ENCODE assay signal across 11 cellular contexts in the genomic region with DNA sequence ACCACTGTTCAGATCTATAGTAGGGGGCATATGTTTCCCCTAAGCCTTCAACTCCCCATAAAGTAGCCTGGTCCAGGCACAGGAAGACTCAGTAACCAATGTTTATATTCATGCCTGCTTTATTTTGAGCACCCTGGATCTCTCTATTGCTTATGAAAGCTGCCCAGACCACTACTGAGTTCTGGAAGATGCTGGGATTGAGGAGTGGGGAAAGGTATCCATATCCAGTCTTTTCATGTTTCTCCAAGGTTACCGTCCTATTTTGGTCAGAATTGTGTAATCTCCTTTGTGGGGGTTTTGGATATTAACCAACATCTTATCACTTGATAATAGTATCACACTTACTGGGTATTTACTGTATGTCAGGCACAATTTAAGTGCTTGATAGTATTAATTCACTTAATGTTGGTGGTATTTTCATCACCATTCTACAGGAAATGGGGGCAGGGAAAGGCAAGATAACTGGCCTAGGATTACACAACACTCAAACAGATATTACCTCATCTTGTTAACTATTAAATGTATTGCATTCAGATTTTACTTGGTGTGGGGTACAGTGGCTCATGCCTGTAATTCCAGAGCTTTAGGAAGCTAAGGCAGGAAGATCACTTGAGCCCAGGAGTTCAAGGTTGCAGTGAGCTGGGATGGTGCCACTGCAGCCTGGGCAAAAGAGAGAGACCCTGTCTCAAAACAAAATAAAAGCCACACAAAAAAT. TPM values are rescaled to one million over a fixed set of nuclear protein-coding genes. Genes with fewer than 3 reads are reported as not detected.
A peak's percentile ranks its signal among the peaks of the same experiment; 100 is the strongest.
DNase-seq lines count a peak whose midpoint lies in the region; ATAC-seq, FAIRE-seq and TF ChIP-seq lines count a peak whose summit lies in the region.
"Had no signal": no experiment of that assay in that cellular context is flagged by ENCODE, and none has a peak within 500 bp of the region (broad histone marks: within the 10 kb centered on the region; RNA-seq: fewer than 3 reads in every experiment).

No MANE protein-coding gene starts in this region.

- FAIRE-seq in A549 (lab: Jason Lieb, UNC) = peak; percentile 84
- FAIRE-seq in H54 (lab: Jason Lieb, UNC) = no peak
- FAIRE-seq: colon had no signal

- peak; percentile 8 to 37 for TF ChIP-seq RAD21 in A549 (conservative IDR thresholded peaks at IDR 0.05 in 1 of 2, IDR thresholded peaks at IDR 0.05 in 1 of 2)

- H3K4me3 ChIP-seq in A549 = no peak overlapping the region; the same call in 2 of the 3 replicates
- no peak overlapping the region for H3K4me3 ChIP-seq in lower lobe of right lung

- TF ChIP-seq CTCF in A549 (IDR thresholded peaks at IDR 0.05) (no peak), lower lobe of right lung (IDR thresholded peaks at IDR 0.05) (no peak)

- peak; percentile 99 to 100 for TF ChIP-seq EP300 in A549 (IDR thresholded peaks at IDR 0.05)

- no peaks in the 10 kb centered on the region for H3K36me3 ChIP-seq in lower lobe of right lung

- POLR2A ChIA-PET in A549 (lab: Yijun Ruan, JAX) = no interaction called here

- TF ChIP-seq POLR2A in A549 (IDR thresholded peaks at IDR 0.05; ENCODE audit: low read length) = no peak
- TF ChIP-seq POLR2A in H54 (IDR thresholded peaks at IDR 0.05; ENCODE audit: low read depth, low read length) = no peak

- peak overlapping the region; percentile 95 to 96 for H3K27ac ChIP-seq in A549
- no peak overlapping the region for H3K27ac ChIP-seq in lower lobe of right lung

- DNase-seq in A549 (ENCODE audit: low read depth in 1 of 2, low spot score in 1 of 2) (peak in 1 of 2 experiments; percentile 84), LHCN-M2 (ENCODE audit: low read depth) (peak; percentile 36), dermis microvascular lymphatic vessel endothelial cell (ENCODE audit: low read depth in 2 of 2) (peak; percentile 13 to 32), lower lobe of right lung (no peak), H54 (ENCODE audit: insufficient read length, low spot score) (no peak), D341Med (ENCODE audit: low spot score) (no peak)
- DNase-seq: activated T-cell treated with anti-CD3 and anti-CD28 coated beads for 4 hours, NCI-H187 had no signal

- no peaks in the 10 kb centered on the region for H3K9me3 ChIP-seq in A549
- no peaks in the 10 kb centered on the region for H3K9me3 ChIP-seq in lower lobe of right lung

- CTCF ChIA-PET in A549 (lab: Yijun Ruan, JAX) = interaction anchor here (3.1 to 5.5 kb wide), 2 partner anchors 15 to 27 kb away, joined by 17 to 47 read pairs; no protein-coding TSS in a partner anchor

- H3K4me1 ChIP-seq in A549 = peaks cover 85% of the 10 kb centered on the region
- peaks cover 46% of the 10 kb centered on the region for H3K4me1 ChIP-seq in lower lobe of right lung

- ATAC-seq in A549 (peak; percentile 78 to 82), lower lobe of right lung (peak; percentile 49 to 67), GM21515 (IDR thresholded peaks at IDR 0.05; ENCODE audit: unreplicated experiment) (no peak), HG03108 (IDR thresholded peaks at IDR 0.05; ENCODE audit: unreplicated experiment) (no peak)

- no peaks in the 10 kb centered on the region for H3K27me3 ChIP-seq in lower lobe of right lung (ENCODE audit: low read depth)

- H3K4me2 ChIP-seq in A549 = peak overlapping the region; percentile 75

- WGBS in A549 (ENCODE audit: missing lambda C conversion rate) = 12% methylated on average over 1 of the region's 1 CpG

- intact Hi-C loops in lower lobe of right lung (cut with DNase I) = no loop called here

TF ChIP-seq in A549, 52 proteins besides CTCF, POLR2A, EP300 and RAD21 (continues in another document):
- no peak for TF ChIP-seq ZFP36 (IDR thresholded peaks at IDR 0.05; ENCODE audit: borderline replicate concordance, partially characterized antibody)
- TF ChIP-seq TFCP2L1 (CRISPR knock-in tag; IDR thresholded peaks at IDR 0.05) = no peak
- TF ChIP-seq HEYL (CRISPR knock-in tag; IDR thresholded peaks at IDR 0.05) = no peak
- peak; percentile 29 for TF ChIP-seq MAFK (IDR thresholded peaks at IDR 0.05; ENCODE audit: partially characterized antibody)
- TF ChIP-seq ZC3H11A (IDR thresholded peaks at IDR 0.05) = no peak
- TF ChIP-seq NR3C1 (IDR thresholded peaks at IDR 0.05) = no peak
- TF ChIP-seq, protein P1, sequence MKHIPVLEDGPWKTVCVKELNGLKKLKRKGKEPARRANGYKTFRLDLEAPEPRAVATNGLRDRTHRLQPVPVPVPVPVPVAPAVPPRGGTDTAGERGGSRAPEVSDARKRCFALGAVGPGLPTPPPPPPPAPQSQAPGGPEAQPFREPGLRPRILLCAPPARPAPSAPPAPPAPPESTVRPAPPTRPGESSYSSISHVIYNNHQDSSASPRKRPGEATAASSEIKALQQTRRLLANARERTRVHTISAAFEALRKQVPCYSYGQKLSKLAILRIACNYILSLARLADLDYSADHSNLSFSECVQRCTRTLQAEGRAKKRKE (CRISPR knock-in tag; IDR thresholded peaks at IDR 0.05; ENCODE audit: low read depth) = no peak
- TF ChIP-seq NPAS2 (CRISPR knock-in tag; IDR thresholded peaks at IDR 0.05; ENCODE audit: borderline replicate concordance) = no peak
- TF ChIP-seq POLR2AphosphoS2 (conservative IDR thresholded peaks at IDR 0.05; ENCODE audit: low read length) = no peak
- no peak for TF ChIP-seq SREBF2 (IDR thresholded peaks at IDR 0.05)
- no peak for TF ChIP-seq ESRRA (IDR thresholded peaks at IDR 0.05; ENCODE audit: borderline replicate concordance, low read length)
- TF ChIP-seq MYC (IDR thresholded peaks at IDR 0.05; ENCODE audit: borderline replicate concordance, low read length) = no peak
- TF ChIP-seq RNF2 (IDR thresholded peaks at IDR 0.05; ENCODE audit: borderline replicate concordance, low read depth) = no peak
- TF ChIP-seq FOSL2 (IDR thresholded peaks at IDR 0.05) = peak; percentile 56; the same call in 1 of the 2 replicates
- TF ChIP-seq FOSL2 (CRISPR knock-in tag; IDR thresholded peaks at IDR 0.05) = peak; percentile 65
- TF ChIP-seq RARB (CRISPR knock-in tag; IDR thresholded peaks at IDR 0.05) = no peak; the same call in none of the 2 replicates
- TF ChIP-seq TP53 (CRISPR knock-in tag; IDR thresholded peaks at IDR 0.05) = no peak
- TF ChIP-seq MAX (IDR thresholded peaks at IDR 0.05) = peak; percentile 92
- TF ChIP-seq, protein P2, sequence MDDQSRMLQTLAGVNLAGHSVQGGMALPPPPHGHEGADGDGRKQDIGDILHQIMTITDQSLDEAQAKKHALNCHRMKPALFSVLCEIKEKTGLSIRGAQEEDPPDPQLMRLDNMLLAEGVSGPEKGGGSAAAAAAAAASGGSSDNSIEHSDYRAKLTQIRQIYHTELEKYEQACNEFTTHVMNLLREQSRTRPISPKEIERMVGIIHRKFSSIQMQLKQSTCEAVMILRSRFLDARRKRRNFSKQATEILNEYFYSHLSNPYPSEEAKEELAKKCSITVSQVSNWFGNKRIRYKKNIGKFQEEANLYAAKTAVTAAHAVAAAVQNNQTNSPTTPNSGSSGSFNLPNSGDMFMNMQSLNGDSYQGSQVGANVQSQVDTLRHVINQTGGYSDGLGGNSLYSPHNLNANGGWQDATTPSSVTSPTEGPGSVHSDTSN (IDR thresholded peaks at IDR 0.05) = peak; percentile 71; the same call in 1 of the 2 replicates
- no peak for TF ChIP-seq HDAC2 (IDR thresholded peaks at IDR 0.05)
- TF ChIP-seq EHMT2 (IDR thresholded peaks at IDR 0.05; ENCODE audit: low read depth) = no peak
- 0 out of 2 replicates have a peak, but pooled peaks have one; percentile 39 for TF ChIP-seq HOXB5 (CRISPR knock-in tag; IDR thresholded peaks at IDR 0.05)
- TF ChIP-seq, protein P3, sequence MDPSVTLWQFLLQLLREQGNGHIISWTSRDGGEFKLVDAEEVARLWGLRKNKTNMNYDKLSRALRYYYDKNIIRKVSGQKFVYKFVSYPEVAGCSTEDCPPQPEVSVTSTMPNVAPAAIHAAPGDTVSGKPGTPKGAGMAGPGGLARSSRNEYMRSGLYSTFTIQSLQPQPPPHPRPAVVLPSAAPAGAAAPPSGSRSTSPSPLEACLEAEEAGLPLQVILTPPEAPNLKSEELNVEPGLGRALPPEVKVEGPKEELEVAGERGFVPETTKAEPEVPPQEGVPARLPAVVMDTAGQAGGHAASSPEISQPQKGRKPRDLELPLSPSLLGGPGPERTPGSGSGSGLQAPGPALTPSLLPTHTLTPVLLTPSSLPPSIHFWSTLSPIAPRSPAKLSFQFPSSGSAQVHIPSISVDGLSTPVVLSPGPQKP (IDR thresholded peaks at IDR 0.05; ENCODE audit: low read depth, low read length) = no peak
- TF ChIP-seq FOSB (CRISPR knock-in tag; IDR thresholded peaks at IDR 0.05) = peak; percentile 45; the same call in 1 of the 2 replicates
- TF ChIP-seq MAZ (IDR thresholded peaks at IDR 0.05; ENCODE audit: borderline replicate concordance, low read depth, low read length) = no peak
- peak; percentile 58 for TF ChIP-seq HOXA7 (CRISPR knock-in tag; IDR thresholded peaks at IDR 0.05)
- TF ChIP-seq CBX8 (IDR thresholded peaks at IDR 0.05) = no peak
- TF ChIP-seq HOXB13 (CRISPR knock-in tag; IDR thresholded peaks at IDR 0.05; ENCODE audit: low read depth) = peak; percentile 77; the same call in 1 of the 2 replicates
- peak; percentile 83; the same call in 1 of the 2 replicates for TF ChIP-seq EHF (CRISPR knock-in tag; IDR thresholded peaks at IDR 0.05)
- TF ChIP-seq PHF8 (IDR thresholded peaks at IDR 0.05; ENCODE audit: borderline replicate concordance, low read depth) = no peak
- peak; percentile 93 for TF ChIP-seq JUNB (IDR thresholded peaks at IDR 0.05)
- peak; percentile 16; the same call in 1 of the 2 replicates for TF ChIP-seq ZNF302 (CRISPR knock-in tag; IDR thresholded peaks at IDR 0.05)

RNA-seq across cellular contexts. Expression of gene RUSC2, which starts 36.3 kb away (rescaled TPM):
- polyA plus RNA-seq in A549 (2011; rRNA removed) (15.9 and 16.8 TPM in 2 replicates), A549 (2017; fragmentation: RNase III; extraction: RNeasy Plus Mini Kit Qiagen cat#74134 plus additional on column Dnase treatment) (21.0 to 21.6 TPM (median 21.2 TPM) in 3 replicates)
- 17.6 and 25.3 TPM in 2 replicates for polyA plus RNA-seq in A549 (2012; cell fraction: cytosol; rRNA removed)
- 67.7 and 81.9 TPM in 2 replicates for polyA plus RNA-seq in A549 (2012; cell fraction: nucleus; rRNA removed)
- polyA minus RNA-seq in A549 (2011; rRNA and poly(A)+ RNA removed) = 77.7 and 84.8 TPM in 2 replicates
- total RNA-seq in LHCN-M2 (2014; rRNA removed) (31.3 and 31.5 TPM in 2 replicates), dermis microvascular lymphatic vessel endothelial cell (7.8 and 11.1 TPM in 2 replicates), lower lobe of right lung (23.6 TPM)
- polyA plus RNA-seq in LHCN-M2 (2012) = 32.8 TPM

Comparison
In these comparisons a context has a peak if more than half of its experiments do, and no peak if none do; other contexts are left out.
1. ATAC-seq: peak in A549 (2 of 2) and lower lobe of right lung (2 of 2); none in GM21515 (single experiment) and HG03108 (single experiment).
2. DNase-seq: peak in LHCN-M2 (single experiment) and dermis microvascular lymphatic vessel endothelial cell (2 of 2); none in lower lobe of right lung (single experiment), H54 (single experiment) and D341Med (single experiment).